8 cellular contexts compared by ENCODE assay signal in genomic region chr12:78470354-78471195, GRCh38.
DNase-seq lines count a peak whose midpoint lies in the region; ATAC-seq and TF ChIP-seq lines count a peak whose summit lies in the region.

No MANE protein-coding gene starts in this region.

- H3K4me3 ChIP-seq in epithelial cell of esophagus (ENCODE audit: low read length) = no peak overlapping the region

- peak; percentile 73 for DNase-seq in G401 (ENCODE audit: low spot score)
- peak; percentile 69 for DNase-seq in NCI-H82 treated with DMSO at 0.1 percent for 48 hours (lab: John Stamatoyannopoulos, UW; ENCODE audit: unreplicated experiment)
- peak; percentile 53 for DNase-seq in epithelial cell of esophagus (ENCODE audit: low read depth)
- DNase-seq in sciatic nerve (ENCODE audit: low spot score) = no peak
- DNase-seq in cardiac septum (ENCODE audit: low spot score) = no peak
- DNase-seq in ureter (ENCODE audit: low spot score) = no peak
- DNase-seq in midbrain (lab: John Stamatoyannopoulos, UW) = no peak

- peak; percentile 53 for ATAC-seq in HG03095 (IDR thresholded peaks at IDR 0.05; ENCODE audit: unreplicated experiment)
- peak; percentile 57 for ATAC-seq in sciatic nerve

- intact Hi-C loops in sciatic nerve (cut with DNase I) (no loop called here), cardiac septum (cut with DNase I) (no loop called here)

- peak; percentile 76 for TF ChIP-seq CTCF in epithelial cell of esophagus (IDR thresholded peaks at IDR 0.05; ENCODE audit: insufficient read depth, low read depth, low read length, missing control alignments)

- in situ Hi-C loops in G401 (cut with HindIII; ENCODE audit: low sequenced_read_pairs) = no loop called here

Comparison
In these comparisons a context has a peak if more than half of its experiments do, and no peak if none do; other contexts are left out.
1. DNase-seq: peak in G401 (single experiment), NCI-H82 treated with DMSO at 0.1 percent for 48 hours (single experiment) and epithelial cell of esophagus (single experiment); none in sciatic nerve (single experiment), cardiac septum (single experiment), ureter (single experiment) and midbrain (single experiment).